22 cellular contexts compared by ENCODE assay signal in genomic region chr16:88192601-88193000, GRCh38.
DNase-seq lines count a peak whose midpoint lies in the region; ATAC-seq, FAIRE-seq and TF ChIP-seq lines count a peak whose summit lies in the region.
"Had no signal": no experiment of that assay in that cellular context is flagged by ENCODE, and none has a peak within 500 bp of the region (broad histone marks: within the 10 kb centered on the region; RNA-seq: fewer than 3 reads in every experiment).

No MANE protein-coding gene starts in this region.

- TF ChIP-seq POLR2A in esophagus squamous epithelium (IDR thresholded peaks at IDR 0.05) = no peak

- no peaks in the 10 kb centered on the region for H3K9me1 ChIP-seq in keratinocyte (ENCODE audit: control insufficient read depth, extremely low read depth, insufficient read depth, low read length)

- POLR2A ChIA-PET in A673 (lab: Charles Lee; ENCODE audit: low non-redundant PET) = no interaction called here

- CTCF ChIA-PET in activated CD8-positive, alpha-beta memory T cell treated with anti-CD3 and anti-CD28 coated beads, Interleukin-2, amount 10 ng/mL, durations not matched to agents 7 days and 5 days (lab: Charles Lee) = no interaction called here
- CTCF ChIA-PET in A673 (lab: Charles Lee) = no interaction called here

- H3K27me3 Mint-ChIP-seq in activated CD8-positive, alpha-beta memory T cell treated with anti-CD3 and anti-CD28 coated beads, Interleukin-2, amount 10 ng/mL, durations not matched to agents 7 days and 5 days = no peaks in the 10 kb centered on the region
- no peaks in the 10 kb centered on the region for H3K27me3 Mint-ChIP-seq in activated naive CD8-positive, alpha-beta T cell treated with anti-CD3 and anti-CD28 coated beads, Interleukin-2, amount 50 U/mL, for 24 hours
- H3K27me3 Mint-ChIP-seq in type B pancreatic cell = no peaks in the 10 kb centered on the region

- H3K79me2 ChIP-seq in keratinocyte (ENCODE audit: control insufficient read depth, insufficient read depth, low read length) = no peaks in the 10 kb centered on the region

- H3K27ac Mint-ChIP-seq in activated CD8-positive, alpha-beta memory T cell treated with anti-CD3 and anti-CD28 coated beads, Interleukin-2, amount 10 ng/mL, durations not matched to agents 7 days and 5 days = peak overlapping the region; percentile 2
- peak overlapping the region; percentile 47 for H3K27ac Mint-ChIP-seq in activated naive CD8-positive, alpha-beta T cell treated with anti-CD3 and anti-CD28 coated beads, Interleukin-2, amount 50 U/mL, for 24 hours
- no peak overlapping the region for H3K27ac Mint-ChIP-seq in type B pancreatic cell

- H3K4me2 ChIP-seq in keratinocyte (ENCODE audit: control insufficient read depth, extremely low read depth, insufficient read depth, low read depth, low read length) = no peak overlapping the region
- H3K4me2 ChIP-seq: BLaER1, PC-9 had no signal

- no peak overlapping the region for H3K4me3 Mint-ChIP-seq in activated CD8-positive, alpha-beta memory T cell treated with anti-CD3 and anti-CD28 coated beads, Interleukin-2, amount 10 ng/mL, durations not matched to agents 7 days and 5 days
- no peak overlapping the region for H3K4me3 Mint-ChIP-seq in activated naive CD8-positive, alpha-beta T cell treated with anti-CD3 and anti-CD28 coated beads, Interleukin-2, amount 50 U/mL, for 24 hours
- no peak overlapping the region for H3K4me3 Mint-ChIP-seq in type B pancreatic cell
- H3K4me3 Mint-ChIP-seq: CD8-positive, alpha-beta memory T cell had no signal

- dilution Hi-C loops in keratinocyte (cut with MboI; ENCODE audit: extremely low pct_ligation_motif_present, low sequenced_read_pairs) = no loop called here

- peaks cover 14% of the 10 kb centered on the region for H3K27me3 ChIP-seq in keratinocyte (ENCODE audit: control insufficient read depth, extremely low read depth, insufficient read depth, low read length)
- H3K27me3 ChIP-seq in esophagus squamous epithelium = peaks cover 0 to 31% (median 0%) of the 10 kb centered on the region in 4 donors
- H3K27me3 ChIP-seq in A673 (replicated peaks; ENCODE audit: insufficient read depth, low read depth, low read length, poor library complexity) = no peaks in the 10 kb centered on the region
- H3K27me3 ChIP-seq: BLaER1 had no signal

- DNase-seq in activated CD8-positive, alpha-beta memory T cell treated with anti-CD3 and anti-CD28 coated beads, Interleukin-2, amount 10 ng/mL, durations not matched to agents 7 days and 5 days = no peak
- no peak for DNase-seq in activated CD8-positive, alpha-beta memory T cell treated with anti-CD3 and anti-CD28 coated beads, Interleukin-2, amount 50 U/mL, for 4 hours
- no peak for DNase-seq in activated naive CD8-positive, alpha-beta T cell treated with anti-CD3 and anti-CD28 coated beads, Interleukin-2, amount 50 U/mL, for 24 hours
- no peak for DNase-seq in keratinocyte (ENCODE audit: low read depth, low spot score)
- peak; percentile 7 for DNase-seq in type B pancreatic cell (ENCODE audit: extremely low spot score, unreplicated experiment)
- DNase-seq in esophagus squamous epithelium (lab: John Stamatoyannopoulos, UW) = no peak
- no peak for DNase-seq in A673 (ENCODE audit: low spot score)
- DNase-seq in NCI-H748 (lab: John Stamatoyannopoulos, UW; ENCODE audit: unreplicated experiment) = no peak
- DNase-seq: 8988T; CD8-positive, alpha-beta memory T cell; DND-41; GM23248; KG1; NCI-H1417 treated with DMSO at 0.1 percent for 48 hours; NCI-H1930; NCI-H2171; NCI-H446 treated with DMSO at 0.1 percent for 48 hours; PC-9 had no signal

- no peak overlapping the region for H2AFZ ChIP-seq in keratinocyte (ENCODE audit: control insufficient read depth, low read length)
- H2AFZ ChIP-seq: GM23248, PC-9 had no signal

- intact Hi-C loops in esophagus squamous epithelium (cut with DNase I) (no loop called here), A673 (cut with micrococcal nuclease; ENCODE audit: unreplicated experiment) (loop anchor here (5.0 kb wide), 1 partner anchor 245 kb away; no protein-coding TSS in a partner anchor)

- no peaks in the 10 kb centered on the region for H3K4me1 ChIP-seq in keratinocyte (ENCODE audit: control insufficient read depth, extremely low read depth, insufficient read depth, low read length)
- peaks cover 3 to 21% (median 7%) of the 10 kb centered on the region in 3 donors for H3K4me1 ChIP-seq in esophagus squamous epithelium
- H3K4me1 ChIP-seq in A673 (ENCODE audit: insufficient read depth, low read length, poor library complexity, severe bottlenecking) = no peaks in the 10 kb centered on the region

- no peaks in the 10 kb centered on the region for H4K20me1 ChIP-seq in keratinocyte (ENCODE audit: control insufficient read depth, extremely low read depth, insufficient read depth, low read length)
- H4K20me1 ChIP-seq: BLaER1 had no signal

- H3K9me3 Mint-ChIP-seq in activated CD8-positive, alpha-beta memory T cell treated with anti-CD3 and anti-CD28 coated beads, Interleukin-2, amount 10 ng/mL, durations not matched to agents 7 days and 5 days (ENCODE audit: low read depth) = peaks cover 4% of the 10 kb centered on the region
- peaks cover 5% of the 10 kb centered on the region for H3K9me3 Mint-ChIP-seq in activated naive CD8-positive, alpha-beta T cell treated with anti-CD3 and anti-CD28 coated beads, Interleukin-2, amount 50 U/mL, for 24 hours
- peaks cover 5% of the 10 kb centered on the region for H3K9me3 Mint-ChIP-seq in type B pancreatic cell

- WGBS in esophagus squamous epithelium, 2 donors = 77 to 81% methylated on average over 1 of the region's 1 CpG

- no peaks in the 10 kb centered on the region for H3K36me3 ChIP-seq in keratinocyte (ENCODE audit: control insufficient read depth in 2 of 2, extremely low read depth in 1 of 2, insufficient read depth in 2 of 2, low read length in 2 of 2)
- no peaks in the 10 kb centered on the region for H3K36me3 ChIP-seq in esophagus squamous epithelium
- no peaks in the 10 kb centered on the region for H3K36me3 ChIP-seq in A673 (ENCODE audit: insufficient read depth, low read length, poor library complexity, severe bottlenecking)
- H3K36me3 ChIP-seq: BLaER1 had no signal

- TF ChIP-seq CTCF in keratinocyte (optimal IDR thresholded peaks at IDR 0.05 in 1 of 3, IDR thresholded peaks at IDR 0.05 in 1 of 3, conservative IDR thresholded peaks at IDR 0.05 in 1 of 3; ENCODE audit: extremely low read depth in 1 of 3, insufficient read depth in 2 of 3, low read length in 3 of 3) = no peak
- TF ChIP-seq CTCF in type B pancreatic cell (conservative IDR thresholded peaks at IDR 0.05) = no peak
- no peak for TF ChIP-seq CTCF in esophagus squamous epithelium (IDR thresholded peaks at IDR 0.05)
- no peak for TF ChIP-seq CTCF in A673 (conservative IDR thresholded peaks at IDR 0.05; ENCODE audit: low read depth, low read length)

- no peak for ATAC-seq in activated CD8-positive, alpha-beta memory T cell treated with anti-CD3 and anti-CD28 coated beads, Interleukin-2, amount 10 ng/mL, durations not matched to agents 7 days and 5 days
- ATAC-seq in activated naive CD8-positive, alpha-beta T cell treated with anti-CD3 and anti-CD28 coated beads, Interleukin-2, amount 50 U/mL, for 24 hours = no peak
- ATAC-seq: HCT116 had no signal

- H3K27ac ChIP-seq in keratinocyte (ENCODE audit: control insufficient read depth, insufficient read depth, low read length) = no peak overlapping the region
- no peak overlapping the region for H3K27ac ChIP-seq in esophagus squamous epithelium
- H3K27ac ChIP-seq in A673 (ENCODE audit: low read depth, low read length, poor library complexity, severe bottlenecking) = no peak overlapping the region
- H3K27ac ChIP-seq: BLaER1, GM23248, PC-9 had no signal

- H3K4me3 ChIP-seq in keratinocyte (ENCODE audit: control insufficient read depth in 2 of 3, extremely low read depth in 1 of 3, insufficient read depth in 2 of 3, low read depth in 1 of 3, low read length in 3 of 3) (no peak overlapping the region), esophagus squamous epithelium (no peak overlapping the region), A673 (ENCODE audit: low read depth, low read length, poor library complexity, severe bottlenecking) (no peak overlapping the region)
- H3K4me3 ChIP-seq: BLaER1, GM23248, PC-9 had no signal

- H3K4me1 Mint-ChIP-seq in activated CD8-positive, alpha-beta memory T cell treated with anti-CD3 and anti-CD28 coated beads, Interleukin-2, amount 10 ng/mL, durations not matched to agents 7 days and 5 days = no peaks in the 10 kb centered on the region
- H3K4me1 Mint-ChIP-seq in activated naive CD8-positive, alpha-beta T cell treated with anti-CD3 and anti-CD28 coated beads, Interleukin-2, amount 50 U/mL, for 24 hours = no peaks in the 10 kb centered on the region
- H3K4me1 Mint-ChIP-seq in type B pancreatic cell (ENCODE audit: unreplicated experiment) = peaks cover 13% of the 10 kb centered on the region

- peak; percentile 13 for FAIRE-seq in keratinocyte (lab: Jason Lieb, UNC)
- FAIRE-seq: G401.6, GM18507 had no signal

- H3K9me3 ChIP-seq in keratinocyte (ENCODE audit: control insufficient read depth, low read depth, low read length) (no peaks in the 10 kb centered on the region), esophagus squamous epithelium (peaks cover 0 to 6% (median 0%) of the 10 kb centered on the region in 3 donors), A673 (ENCODE audit: low read depth, low read length, poor library complexity, severe bottlenecking) (no peaks in the 10 kb centered on the region)

- no peak overlapping the region for H3K9ac ChIP-seq in keratinocyte (ENCODE audit: control insufficient read depth, extremely low read depth, insufficient read depth, low read length)
- H3K9ac ChIP-seq: BLaER1, GM23248 had no signal

- H3K36me3 Mint-ChIP-seq in activated CD8-positive, alpha-beta memory T cell treated with anti-CD3 and anti-CD28 coated beads, Interleukin-2, amount 10 ng/mL, durations not matched to agents 7 days and 5 days = peaks cover 3% of the 10 kb centered on the region
- peaks cover 3% of the 10 kb centered on the region for H3K36me3 Mint-ChIP-seq in activated naive CD8-positive, alpha-beta T cell treated with anti-CD3 and anti-CD28 coated beads, Interleukin-2, amount 50 U/mL, for 24 hours (ENCODE audit: low read depth)
- H3K36me3 Mint-ChIP-seq in type B pancreatic cell = no peaks in the 10 kb centered on the region

- no TSS peak for BruUV-seq in A673 (replicated peaks; lab: Mats Ljungman, UMichigan)
